In genomic region chr7:82247814-82248433, GRCh38 we compare ENCODE assay signal across 1 cellular context.
TF ChIP-seq lines count a peak whose summit lies in the region.

No MANE protein-coding gene starts in this region.

TF ChIP-seq in WTC11, 78 proteins besides CTCF, POLR2A, EP300 and RAD21 (continued from another document):
- TF ChIP-seq FOXP4 (CRISPR knock-in tag; IDR thresholded peaks at IDR 0.05): no peak
TF ChIP-seq in WTC11: peak in this region for 0.
